1 cellular context compared by ENCODE assay signal in genomic region chr1:37763791-37764741, GRCh38.
TF ChIP-seq lines count a peak whose summit lies in the region.

No MANE protein-coding gene starts in this region.

TF ChIP-seq in HepG2, 621 proteins besides CTCF, POLR2A, EP300 and RAD21 (continued from another document and continues in another):
- peak; percentile 99 for TF ChIP-seq EHMT2 (IDR thresholded peaks at IDR 0.05; ENCODE audit: borderline replicate concordance, low read depth, low read length)
- peak; percentile 98; the same call in 1 of the 2 replicates for TF ChIP-seq FOXK1 (CRISPR knock-in tag; IDR thresholded peaks at IDR 0.05; ENCODE audit: borderline replicate concordance, low read depth)
- TF ChIP-seq ESRRA (CRISPR knock-in tag; IDR thresholded peaks at IDR 0.05; ENCODE audit: low read depth) = peak; percentile 84; the same call in 1 of the 2 replicates
- no peak for TF ChIP-seq ZBTB46 (CRISPR knock-in tag; IDR thresholded peaks at IDR 0.05; ENCODE audit: borderline replicate concordance)
- TF ChIP-seq ZNF224 (CRISPR knock-in tag; IDR thresholded peaks at IDR 0.05) = peak; percentile 66; the same call in 1 of the 2 replicates
- TF ChIP-seq GMEB2 (CRISPR knock-in tag; IDR thresholded peaks at IDR 0.05; ENCODE audit: low read depth) = no peak; the same call in 1 of the 2 replicates
- peak; percentile 75 for TF ChIP-seq JUND (CRISPR knock-in tag; IDR thresholded peaks at IDR 0.05)
- peak; percentile 99 for TF ChIP-seq CERS6 (CRISPR knock-in tag; IDR thresholded peaks at IDR 0.05)
- TF ChIP-seq PBX3 (CRISPR knock-in tag; IDR thresholded peaks at IDR 0.05; ENCODE audit: borderline replicate concordance) = peak; percentile 99
- no peak for TF ChIP-seq POGZ (CRISPR knock-in tag; IDR thresholded peaks at IDR 0.05)
- TF ChIP-seq ZNF775 (CRISPR knock-in tag; IDR thresholded peaks at IDR 0.05; ENCODE audit: borderline replicate concordance) = peak; percentile 91; the same call in 1 of the 2 replicates
- TF ChIP-seq DDIT3 (CRISPR knock-in tag; IDR thresholded peaks at IDR 0.05) = peak; percentile 90
- TF ChIP-seq ZNF24 (IDR thresholded peaks at IDR 0.05) = no peak
- TF ChIP-seq DMTF1 (CRISPR knock-in tag; IDR thresholded peaks at IDR 0.05) = no peak; the same call in 1 of the 2 replicates
- no peak for TF ChIP-seq CREB1 (IDR thresholded peaks at IDR 0.05)
- no peak for TF ChIP-seq CREB1 (CRISPR knock-in tag; IDR thresholded peaks at IDR 0.05)
- peak; percentile 69 for TF ChIP-seq KDM6A (CRISPR knock-in tag; IDR thresholded peaks at IDR 0.05; ENCODE audit: low read depth)
- TF ChIP-seq ZNF609 (CRISPR knock-in tag; IDR thresholded peaks at IDR 0.05; ENCODE audit: borderline replicate concordance) = peak; percentile 55; the same call in 1 of the 2 replicates
- TF ChIP-seq ZNF772 (CRISPR knock-in tag; IDR thresholded peaks at IDR 0.05) = peak; percentile 99
- TF ChIP-seq ZNF264 (CRISPR knock-in tag; IDR thresholded peaks at IDR 0.05) = peak; percentile 99
- TF ChIP-seq MEF2D (CRISPR knock-in tag; IDR thresholded peaks at IDR 0.05) = peak; percentile 96
- TF ChIP-seq ELF3 (CRISPR knock-in tag; IDR thresholded peaks at IDR 0.05) = peak; percentile 93
- TF ChIP-seq ZNF550 (CRISPR knock-in tag; IDR thresholded peaks at IDR 0.05; ENCODE audit: borderline replicate concordance) = no peak
- TF ChIP-seq ZBTB14 (CRISPR knock-in tag; IDR thresholded peaks at IDR 0.05) = peak; percentile 75
- peak; percentile 99; the same call in 1 of the 2 replicates for TF ChIP-seq DNMT3B (CRISPR knock-in tag; conservative IDR thresholded peaks at IDR 0.05)
- TF ChIP-seq ZMYM2 (CRISPR knock-in tag; IDR thresholded peaks at IDR 0.05) = no peak
- peak; percentile 90 for TF ChIP-seq RBAK (CRISPR knock-in tag; IDR thresholded peaks at IDR 0.05)
- TF ChIP-seq RFXANK (CRISPR knock-in tag; IDR thresholded peaks at IDR 0.05) = peak; percentile 97
- peak; percentile 98 for TF ChIP-seq E2F5 (CRISPR knock-in tag; conservative IDR thresholded peaks at IDR 0.05)
- peak; percentile 49; the same call in 1 of the 2 replicates for TF ChIP-seq PHF8 (CRISPR knock-in tag; IDR thresholded peaks at IDR 0.05)
- TF ChIP-seq SAP130 (CRISPR knock-in tag; IDR thresholded peaks at IDR 0.05; ENCODE audit: low read depth) = peak; percentile 93
- no peak for TF ChIP-seq PCBP2 (optimal IDR thresholded peaks at IDR 0.05; ENCODE audit: low read depth, low read length, poor library complexity, severe bottlenecking)
- TF ChIP-seq ZNF292 (CRISPR knock-in tag; IDR thresholded peaks at IDR 0.05; ENCODE audit: borderline replicate concordance, low read depth) = peak; percentile 35; the same call in 1 of the 2 replicates
- no peak for TF ChIP-seq USF2 (IDR thresholded peaks at IDR 0.05; ENCODE audit: low read depth, low read length)
- 0 out of 2 replicates have a peak, but pooled peaks have one; percentile 34 for TF ChIP-seq USF2 (CRISPR knock-in tag; IDR thresholded peaks at IDR 0.05; ENCODE audit: borderline replicate concordance)
- TF ChIP-seq REPIN1 (CRISPR knock-in tag; IDR thresholded peaks at IDR 0.05; ENCODE audit: borderline replicate concordance, low read depth) = peak; percentile 74; the same call in 1 of the 2 replicates
- TF ChIP-seq ZBTB49 (CRISPR knock-in tag; IDR thresholded peaks at IDR 0.05; ENCODE audit: borderline replicate concordance) = peak; percentile 99
- TF ChIP-seq ZNF317 (CRISPR knock-in tag; IDR thresholded peaks at IDR 0.05) = peak; percentile 93
